8 cellular contexts compared by ENCODE assay signal in genomic region chr3:32238027-32238815, GRCh38. TPM values are rescaled to one million over a fixed set of nuclear protein-coding genes. Genes with fewer than 3 reads are reported as not detected.
A peak's percentile ranks its signal among the peaks of the same experiment; 100 is the strongest.
DNase-seq lines count a peak whose midpoint lies in the region; ATAC-seq and TF ChIP-seq lines count a peak whose summit lies in the region.

Gene CMTM8, plus strand, starts transcription at chr3:32238680. Its CDS starts 293 bp downstream, at chr3:32238973.

- peaks cover 5% of the 10 kb centered on the region for H3K36me3 Mint-ChIP-seq in activated naive CD8-positive, alpha-beta T cell treated with anti-CD3 and anti-CD28 coated beads, Interleukin-2, amount 10 ng/mL, durations not matched to agents 7 days and 5 days

- peak within 1 kb of the TSS; percentile 65 for H3K4me3 ChIP-seq in Jurkat, Clone E6-1 (ENCODE audit: low read length)
- H3K4me3 ChIP-seq in right cardiac atrium (ENCODE audit: low read length) (peak within 1 kb of the TSS; percentile 95), skeletal muscle cell (ENCODE audit: low read depth, low read length) (peak within 1 kb of the TSS; percentile 73)

- H3K27me3 Mint-ChIP-seq in activated naive CD8-positive, alpha-beta T cell treated with anti-CD3 and anti-CD28 coated beads, Interleukin-2, amount 10 ng/mL, durations not matched to agents 7 days and 5 days = peaks cover 20% of the 10 kb centered on the region

- peak within 1 kb of the TSS; percentile 80 for H3K4me3 Mint-ChIP-seq in activated naive CD8-positive, alpha-beta T cell treated with anti-CD3 and anti-CD28 coated beads, Interleukin-2, amount 10 ng/mL, durations not matched to agents 7 days and 5 days

- under 1% methylated on average over 78 of the region's 80 CpGs for WGBS in right cardiac atrium

- H3K27ac ChIP-seq in 22Rv1 = peak within 1 kb of the TSS; percentile 89
- H3K27ac ChIP-seq in right cardiac atrium (ENCODE audit: low read length) = peak within 1 kb of the TSS; percentile 62

- peak; percentile 46 for DNase-seq in Jurkat, Clone E6-1 (ENCODE audit: low read depth, low spot score)
- DNase-seq in SKM-1 (lab: John Stamatoyannopoulos, UW; ENCODE audit: unreplicated experiment) (peak; percentile 60), right cardiac atrium (peak; percentile 58 to 82 (median 81)), skeletal muscle cell (ENCODE audit: low read depth) (no peak)
- DNase-seq in activated naive CD8-positive, alpha-beta T cell treated with anti-CD3 and anti-CD28 coated beads, Interleukin-2, amount 10 ng/mL, durations not matched to agents 7 days and 5 days = peak; percentile 68

- H3K27me3 ChIP-seq in right cardiac atrium (ENCODE audit: control insufficient read depth, insufficient read depth) = no peaks in the 10 kb centered on the region

- peaks cover 8% of the 10 kb centered on the region for H3K4me1 ChIP-seq in right cardiac atrium (ENCODE audit: control insufficient read depth, insufficient read depth, low read length)

- H3K9me3 ChIP-seq in right cardiac atrium (ENCODE audit: control insufficient read depth, low read length) = no peaks in the 10 kb centered on the region

- H3K9me3 Mint-ChIP-seq in activated naive CD8-positive, alpha-beta T cell treated with anti-CD3 and anti-CD28 coated beads, Interleukin-2, amount 10 ng/mL, durations not matched to agents 7 days and 5 days = peaks cover 4% of the 10 kb centered on the region

- no peak for TF ChIP-seq CTCF in 22Rv1 (IDR thresholded peaks at IDR 0.05)

- H3K27ac Mint-ChIP-seq in activated naive CD8-positive, alpha-beta T cell treated with anti-CD3 and anti-CD28 coated beads, Interleukin-2, amount 10 ng/mL, durations not matched to agents 7 days and 5 days = peak within 1 kb of the TSS; percentile 13

- POLR2A ChIA-PET in activated naive CD8-positive, alpha-beta T cell treated with anti-CD3 and anti-CD28 coated beads, Interleukin-2, amount 10 ng/mL, durations not matched to agents 7 days and 5 days (lab: Charles Lee) = no interaction called here

- peaks cover 13% of the 10 kb centered on the region for H3K4me1 Mint-ChIP-seq in activated naive CD8-positive, alpha-beta T cell treated with anti-CD3 and anti-CD28 coated beads, Interleukin-2, amount 10 ng/mL, durations not matched to agents 7 days and 5 days

- intact Hi-C loops in right cardiac atrium (cut with DNase I) = loop anchor here in 1 of 4 donors (5.0 kb wide), 1 partner anchor 44 kb away; no protein-coding TSS in a partner anchor

- peak; percentile 70 for ATAC-seq in GM18868 (IDR thresholded peaks at IDR 0.05; ENCODE audit: unreplicated experiment)
- ATAC-seq in activated naive CD8-positive, alpha-beta T cell treated with anti-CD3 and anti-CD28 coated beads, Interleukin-2, amount 10 ng/mL, durations not matched to agents 7 days and 5 days (ENCODE audit: low read depth) = peak; percentile 75
- ATAC-seq in right cardiac atrium = peak; percentile 91 to 92
- no peak for ATAC-seq in GM18870 (IDR thresholded peaks at IDR 0.05; ENCODE audit: unreplicated experiment)

RNA-seq across cellular contexts. Expression of gene CMTM8, which starts in this region (rescaled TPM):
- polyA plus RNA-seq in Jurkat, Clone E6-1 (2012; ENCODE audit: insufficient read depth, insufficient read length) = 8.2 TPM
- 1 to 10 TPM; 2.6 to 2.7 TPM for total RNA-seq in activated naive CD8-positive, alpha-beta T cell treated with anti-CD3 and anti-CD28 coated beads, Interleukin-2, amount 10 ng/mL, durations not matched to agents 7 days and 5 days
- 1 to 10 TPM; 4.6 to 6.2 (median 5.2) TPM for total RNA-seq in right cardiac atrium
- 7.1 TPM for polyA plus RNA-seq in right cardiac atrium
